14 cellular contexts compared by ENCODE assay signal in genomic region chr4:100311181-100311580, GRCh38.
A peak's percentile ranks its signal among the peaks of the same experiment; 100 is the strongest.
DNase-seq lines count a peak whose midpoint lies in the region; ATAC-seq and TF ChIP-seq lines count a peak whose summit lies in the region.
"Had no signal": no experiment of that assay in that cellular context is flagged by ENCODE, and none has a peak within 500 bp of the region (broad histone marks: within the 10 kb centered on the region; RNA-seq: fewer than 3 reads in every experiment).

No MANE protein-coding gene starts in this region.

- H3K27me3 ChIP-seq in AG04450 (ENCODE audit: control insufficient read depth, insufficient read depth, low read length) (no peaks in the 10 kb centered on the region), HCT116 (ENCODE audit: insufficient read depth, low read length) (no peaks in the 10 kb centered on the region), RWPE2 (ENCODE audit: insufficient read depth, poor library complexity, severe bottlenecking) (no peaks in the 10 kb centered on the region)
- H3K27me3 ChIP-seq: spleen had no signal

- H3K9me2 ChIP-seq in HCT116 (ENCODE audit: insufficient read depth): no peaks in the 10 kb centered on the region

- no peaks in the 10 kb centered on the region for H3K9me3 ChIP-seq in AG04450 (ENCODE audit: control insufficient read depth, insufficient read depth, low read length)
- H3K9me3 ChIP-seq in HCT116 (ENCODE audit: control insufficient read depth in 1 of 2, insufficient read depth in 1 of 2, low read depth in 1 of 2, low read length in 2 of 2): no peaks in the 10 kb centered on the region
- no peaks in the 10 kb centered on the region for H3K9me3 ChIP-seq in RWPE2 (ENCODE audit: severe bottlenecking)
- H3K9me3 ChIP-seq: spleen had no signal

- RAD21 ChIA-PET in HCT116 (lab: Charles Lee; ENCODE audit: low non-redundant PET in 1 of 2, low total read pairs in 2 of 2, uncharacterized antibody in 2 of 2, unreplicated experiment in 2 of 2): no interaction called here

- TF ChIP-seq RAD21 in HCT116 (IDR thresholded peaks at IDR 0.05; ENCODE audit: low read depth): peak; percentile 59

- POLR2A ChIA-PET in AG04450 (lab: Yijun Ruan, JAX): no interaction called here
- POLR2A ChIA-PET in HCT116 (lab: Charles Lee): no interaction called here

- no peak for TF ChIP-seq POLR2A in HCT116 (IDR thresholded peaks at IDR 0.05; ENCODE audit: borderline replicate concordance, extremely low read depth, insufficient read depth, insufficient read length)

- ATAC-seq in HCT116 (peak; percentile 86), RWPE2 (ENCODE audit: low read depth) (0 out of 3 replicates have a peak, but pooled peaks have one; percentile 31), GM21526 (IDR thresholded peaks at IDR 0.05; ENCODE audit: low FRiP score, unreplicated experiment) (no peak), HG02852 (IDR thresholded peaks at IDR 0.05; ENCODE audit: unreplicated experiment) (no peak)
- ATAC-seq: activated CD8-positive, alpha-beta T cell treated with anti-CD3 and anti-CD28 coated beads for 36 hours; naive thymus-derived CD8-positive, alpha-beta T cell had no signal

- H2AFZ ChIP-seq in HCT116 (ENCODE audit: low read depth, low read length, poor library complexity, severe bottlenecking): peak overlapping the region; percentile 60

- no peaks in the 10 kb centered on the region for H4K20me1 ChIP-seq in HCT116 (ENCODE audit: insufficient read depth)

- TF ChIP-seq CTCF in AG04450 (IDR thresholded peaks at IDR 0.05; ENCODE audit: low read depth, low read length) (peak; percentile 21; the same call in 1 of the 2 replicates), HCT116 (IDR thresholded peaks at IDR 0.05 in 2 of 3, conservative IDR thresholded peaks at IDR 0.05 in 1 of 3; ENCODE audit: borderline replicate concordance in 1 of 3, insufficient read depth in 1 of 3, low read depth in 2 of 3, low read length in 2 of 3) (peak; percentile 46 to 56 (median 50); a peak in 4 of 6 replicates), RWPE2 (IDR thresholded peaks at IDR 0.05; ENCODE audit: poor library complexity, severe bottlenecking) (peak; percentile 33), fibroblast of pulmonary artery (IDR thresholded peaks at IDR 0.05; ENCODE audit: low read length, missing control alignments) (peak; percentile 36)

- H3K4me2 ChIP-seq in HCT116 (ENCODE audit: low read length): no peak overlapping the region

- no peaks in the 10 kb centered on the region for H3K79me2 ChIP-seq in HCT116 (ENCODE audit: insufficient read depth, low read length)

- H3K36me3 ChIP-seq in HCT116 (ENCODE audit: control insufficient read depth in 1 of 2, insufficient read depth in 2 of 2, low read length in 2 of 2): no peaks in the 10 kb centered on the region
- H3K36me3 ChIP-seq in RWPE2 (ENCODE audit: low read depth): no peaks in the 10 kb centered on the region
- H3K36me3 ChIP-seq: spleen had no signal

- CTCF ChIA-PET in AG04450 (lab: Charles Lee): no interaction called here
- CTCF ChIA-PET in HCT116 (lab: Charles Lee): interaction anchor here (0.9 kb wide), 1 partner anchor 12 kb away, joined by 3 read pairs; no protein-coding TSS in a partner anchor

- no peak overlapping the region for H3K4me3 ChIP-seq in AG04450 (ENCODE audit: low read depth, low read length)
- no peak overlapping the region for H3K4me3 ChIP-seq in HCT116 (replicated peaks in 1 of 2; ENCODE audit: low read depth in 1 of 2, low read length in 2 of 2)
- no peak overlapping the region for H3K4me3 ChIP-seq in RWPE2 (ENCODE audit: severe bottlenecking)
- no peak overlapping the region for H3K4me3 ChIP-seq in fibroblast of pulmonary artery (replicated peaks; ENCODE audit: low read depth, low read length)
- H3K4me3 ChIP-seq: spleen had no signal

- no peak overlapping the region for H3K9ac ChIP-seq in HCT116 (ENCODE audit: low read length)

- no peak overlapping the region for H3K27ac ChIP-seq in AG04450 (ENCODE audit: low read depth, low read length)
- no peak overlapping the region for H3K27ac ChIP-seq in HCT116 (ENCODE audit: low read depth, low read length)
- H3K27ac ChIP-seq in RWPE2 (ENCODE audit: poor library complexity, severe bottlenecking): no peak overlapping the region
- H3K27ac ChIP-seq: spleen had no signal

- DNase-seq in AG04450 (ENCODE audit: low read depth, low spot score): no peak
- DNase-seq in HCT116 (ENCODE audit: low read depth, low spot score): peak; percentile 21
- no peak for DNase-seq in RWPE2 (ENCODE audit: low spot score)
- DNase-seq in fibroblast of pulmonary artery (ENCODE audit: low read depth): peak; percentile 35
- DNase-seq in cerebellar cortex (ENCODE audit: low spot score): no peak
- no peak for DNase-seq in ureter (ENCODE audit: low spot score)
- DNase-seq: activated CD8-positive, alpha-beta T cell treated with anti-CD3 and anti-CD28 coated beads for 36 hours; activated naive CD4-positive, alpha-beta T cell treated with anti-CD3 and anti-CD28 coated beads, Interleukin-2, amount 10 ng/mL, durations not matched to agents 7 days and 5 days; naive thymus-derived CD8-positive, alpha-beta T cell; NCI-H345; spleen; stimulated activated CD8-positive, alpha-beta memory T cell treated with anti-CD3 and anti-CD28 coated beads, Interleukin-4, amount 100 ng/mL, for 48 hours had no signal

- H3K4me1 ChIP-seq in HCT116 (ENCODE audit: control insufficient read depth in 1 of 2, insufficient read depth in 2 of 2, low read length in 2 of 2) (peaks cover 0 to 4% of the 10 kb centered on the region in 2 experiments; a peak in 1 of 4 replicates), RWPE2 (ENCODE audit: insufficient read depth, poor library complexity, severe bottlenecking) (no peaks in the 10 kb centered on the region)
- H3K4me1 ChIP-seq: spleen had no signal

- intact Hi-C loops in HCT116 (cut with micrococcal nuclease): no loop called here

- BruUV-seq in HCT116 (replicated peaks; lab: Mats Ljungman, UMichigan): no TSS peak

TF ChIP-seq in HCT116, 20 proteins besides CTCF, POLR2A, EP300 and RAD21:
- TF ChIP-seq ZFX (IDR thresholded peaks at IDR 0.05) (no peak), JUND (IDR thresholded peaks at IDR 0.05) (no peak), ATF3 (IDR thresholded peaks at IDR 0.05) (no peak), TCF7L2 (IDR thresholded peaks at IDR 0.05; ENCODE audit: borderline replicate concordance, extremely low read depth, insufficient read depth, insufficient read length) (no peak), FOSL1 (IDR thresholded peaks at IDR 0.05; ENCODE audit: low read depth) (no peak), POLR2AphosphoS5 (IDR thresholded peaks at IDR 0.05; ENCODE audit: low read depth, low read length) (no peak), SIN3A (IDR thresholded peaks at IDR 0.05; ENCODE audit: low read depth) (no peak), ZNF274 (IDR thresholded peaks at IDR 0.05; ENCODE audit: low read depth, low read length) (no peak), MAX (IDR thresholded peaks at IDR 0.05) (no peak), EGR1 (IDR thresholded peaks at IDR 0.05; ENCODE audit: low read depth) (no peak), EZH2 (IDR thresholded peaks at IDR 0.05) (no peak), CBX3 (IDR thresholded peaks at IDR 0.05; ENCODE audit: low read depth) (no peak), YY1 (IDR thresholded peaks at IDR 0.05; ENCODE audit: extremely low read depth, insufficient replicate concordance, low read depth, low read length) (no peak), SP1 (IDR thresholded peaks at IDR 0.05; ENCODE audit: low read depth) (no peak), ELF1 (IDR thresholded peaks at IDR 0.05; ENCODE audit: borderline replicate concordance, low read depth) (no peak), ZBTB33 (IDR thresholded peaks at IDR 0.05; ENCODE audit: extremely low read depth, insufficient replicate concordance, low read length) (no peak)

Comparison
In these comparisons a context has a peak if more than half of its experiments do, and no peak if none do; other contexts are left out.
1. DNase-seq: peak in HCT116 (single experiment) and fibroblast of pulmonary artery (single experiment); none in AG04450 (single experiment), RWPE2 (single experiment), cerebellar cortex (single experiment) and ureter (single experiment).
2. ATAC-seq: peak in HCT116 (single experiment) and RWPE2 (single experiment); none in GM21526 (single experiment) and HG02852 (single experiment).
3. Peak in every context shown above with its lines, with median percentiles within 50 percentile points of each other: CTCF ChIP-seq.